In the genomic region with DNA sequence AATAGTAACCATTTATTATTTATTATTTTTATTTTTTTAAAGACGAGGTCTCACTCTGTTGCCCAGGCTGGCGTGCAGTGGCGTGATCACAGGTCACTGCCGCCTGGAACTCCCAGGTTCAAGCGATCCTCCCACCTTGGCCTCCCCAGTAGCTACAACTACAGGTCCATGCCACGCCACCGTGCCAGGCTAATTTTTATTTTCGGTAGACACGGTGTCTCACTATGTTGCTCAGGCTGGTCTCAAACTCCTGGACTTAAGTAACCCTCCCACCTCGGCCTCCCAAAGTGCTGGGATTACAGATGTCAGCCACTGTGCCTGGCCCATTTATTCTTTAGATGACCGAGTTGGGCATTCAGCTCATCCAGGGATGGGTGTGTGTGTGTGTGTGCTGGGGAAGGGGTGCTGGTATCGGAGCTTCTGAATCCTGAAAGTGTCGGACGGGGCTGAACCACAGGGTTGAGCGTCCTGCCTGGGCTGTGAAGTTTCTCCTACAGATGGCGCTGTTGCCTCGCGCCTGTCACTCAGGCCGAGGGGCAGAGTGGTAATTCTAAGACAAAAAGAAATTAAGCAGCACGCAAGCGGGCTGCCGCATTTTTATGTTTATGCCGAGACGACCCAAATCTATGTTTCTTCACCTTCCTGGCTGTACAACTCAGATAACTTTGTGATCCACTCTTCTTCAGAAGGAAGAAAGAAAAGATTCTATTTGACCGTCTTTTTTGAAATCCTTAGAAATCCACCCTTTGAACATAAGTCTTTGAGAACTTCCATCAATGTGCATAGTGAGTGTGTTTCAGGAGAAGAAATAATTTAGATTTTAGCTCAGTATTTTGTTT, we compare ENCODE assay signal across 8 cellular contexts.
A peak's percentile ranks its signal among the peaks of the same experiment; 100 is the strongest.
DNase-seq lines count a peak whose midpoint lies in the region; FAIRE-seq and TF ChIP-seq lines count a peak whose summit lies in the region.

No MANE protein-coding gene starts in this region.

- no peaks in the 10 kb centered on the region for H3K9me3 ChIP-seq in tibial nerve

- H3K27ac ChIP-seq in HL-60 (replicated peaks): no peak overlapping the region
- H3K27ac ChIP-seq in tibial nerve: no peak overlapping the region

- TF ChIP-seq CTCF in HL-60 (IDR thresholded peaks at IDR 0.05; ENCODE audit: insufficient read depth, low read length): peak; percentile 89
- peak; percentile 94 for TF ChIP-seq CTCF in osteocyte (IDR thresholded peaks at IDR 0.05)
- peak; percentile 77 to 93 (median 87) for TF ChIP-seq CTCF in tibial nerve (IDR thresholded peaks at IDR 0.05)

- no peaks in the 10 kb centered on the region for H3K9me3 Mint-ChIP-seq in osteocyte (ENCODE audit: unreplicated experiment)

- H3K27ac Mint-ChIP-seq in osteocyte (ENCODE audit: unreplicated experiment): no peak overlapping the region

- no peaks in the 10 kb centered on the region for H3K36me3 Mint-ChIP-seq in osteocyte (ENCODE audit: unreplicated experiment)

- H3K27me3 ChIP-seq in HL-60 (ENCODE audit: insufficient read depth, poor library complexity, severe bottlenecking) (no peaks in the 10 kb centered on the region), tibial nerve (no peaks in the 10 kb centered on the region)

- H3K36me3 ChIP-seq in tibial nerve: no peaks in the 10 kb centered on the region

- no peak overlapping the region for H3K4me3 ChIP-seq in HL-60 (replicated peaks; ENCODE audit: insufficient read depth, low read length)
- no peak overlapping the region for H3K4me3 ChIP-seq in tibial nerve

- peaks cover 0 to 19% (median 0%) of the 10 kb centered on the region in 4 donors for H3K4me1 ChIP-seq in tibial nerve

- H3K4me1 Mint-ChIP-seq in osteocyte (ENCODE audit: unreplicated experiment): peaks cover 2% of the 10 kb centered on the region

- FAIRE-seq in RCC 7860 (lab: Jason Lieb, UNC): no peak

- H3K4me3 Mint-ChIP-seq in osteocyte (ENCODE audit: unreplicated experiment): no peak overlapping the region

- WGBS in tibial nerve, 2 donors: 38 to 40% methylated on average over 25 of the region's 25 CpGs

- H3K27me3 Mint-ChIP-seq in osteocyte (ENCODE audit: unreplicated experiment): peaks cover 33% of the 10 kb centered on the region

- DNase-seq in NCI-H1417 (lab: John Stamatoyannopoulos, UW): peak; percentile 26 to 90 (median 66)
- no peak for DNase-seq in NCI-H1417 treated with DMSO at 0.1 percent for 48 hours (lab: John Stamatoyannopoulos, UW)
- DNase-seq in HL-60 (ENCODE audit: low read depth in 1 of 2, low spot score in 1 of 2): peak; percentile 29 to 71
- peak; percentile 34 for DNase-seq in RCC 7860 (ENCODE audit: low spot score)
- DNase-seq in activated effector memory CD4-positive, alpha-beta T cell treated with Interleukin-2 at 50 U/mL for 16 hours: peak; percentile 32
- DNase-seq in foreskin melanocyte: peak; percentile 51
- DNase-seq in osteocyte (ENCODE audit: extremely low spot score, unreplicated experiment): peak; percentile 87
- peak; percentile 50 to 69 for DNase-seq in tibial nerve (ENCODE audit: low spot score in 2 of 2)

- no peak for TF ChIP-seq EP300 in tibial nerve (IDR thresholded peaks at IDR 0.05)

- no peak for TF ChIP-seq POLR2A in tibial nerve (IDR thresholded peaks at IDR 0.05)
